ENCODE assay signal across 2 cellular contexts in genomic region chr10:69285699-69286098, GRCh38.
TF ChIP-seq lines count a peak whose summit lies in the region.

No MANE protein-coding gene starts in this region.

TF ChIP-seq in GM23338, 12 proteins besides CTCF, POLR2A, EP300 and RAD21 (continued from another document):
- no peak for TF ChIP-seq REST (IDR thresholded peaks at IDR 0.05; ENCODE audit: unreplicated experiment)
- TF ChIP-seq JUNB (IDR thresholded peaks at IDR 0.05; ENCODE audit: unreplicated experiment) = no peak
- TF ChIP-seq, protein P1, sequence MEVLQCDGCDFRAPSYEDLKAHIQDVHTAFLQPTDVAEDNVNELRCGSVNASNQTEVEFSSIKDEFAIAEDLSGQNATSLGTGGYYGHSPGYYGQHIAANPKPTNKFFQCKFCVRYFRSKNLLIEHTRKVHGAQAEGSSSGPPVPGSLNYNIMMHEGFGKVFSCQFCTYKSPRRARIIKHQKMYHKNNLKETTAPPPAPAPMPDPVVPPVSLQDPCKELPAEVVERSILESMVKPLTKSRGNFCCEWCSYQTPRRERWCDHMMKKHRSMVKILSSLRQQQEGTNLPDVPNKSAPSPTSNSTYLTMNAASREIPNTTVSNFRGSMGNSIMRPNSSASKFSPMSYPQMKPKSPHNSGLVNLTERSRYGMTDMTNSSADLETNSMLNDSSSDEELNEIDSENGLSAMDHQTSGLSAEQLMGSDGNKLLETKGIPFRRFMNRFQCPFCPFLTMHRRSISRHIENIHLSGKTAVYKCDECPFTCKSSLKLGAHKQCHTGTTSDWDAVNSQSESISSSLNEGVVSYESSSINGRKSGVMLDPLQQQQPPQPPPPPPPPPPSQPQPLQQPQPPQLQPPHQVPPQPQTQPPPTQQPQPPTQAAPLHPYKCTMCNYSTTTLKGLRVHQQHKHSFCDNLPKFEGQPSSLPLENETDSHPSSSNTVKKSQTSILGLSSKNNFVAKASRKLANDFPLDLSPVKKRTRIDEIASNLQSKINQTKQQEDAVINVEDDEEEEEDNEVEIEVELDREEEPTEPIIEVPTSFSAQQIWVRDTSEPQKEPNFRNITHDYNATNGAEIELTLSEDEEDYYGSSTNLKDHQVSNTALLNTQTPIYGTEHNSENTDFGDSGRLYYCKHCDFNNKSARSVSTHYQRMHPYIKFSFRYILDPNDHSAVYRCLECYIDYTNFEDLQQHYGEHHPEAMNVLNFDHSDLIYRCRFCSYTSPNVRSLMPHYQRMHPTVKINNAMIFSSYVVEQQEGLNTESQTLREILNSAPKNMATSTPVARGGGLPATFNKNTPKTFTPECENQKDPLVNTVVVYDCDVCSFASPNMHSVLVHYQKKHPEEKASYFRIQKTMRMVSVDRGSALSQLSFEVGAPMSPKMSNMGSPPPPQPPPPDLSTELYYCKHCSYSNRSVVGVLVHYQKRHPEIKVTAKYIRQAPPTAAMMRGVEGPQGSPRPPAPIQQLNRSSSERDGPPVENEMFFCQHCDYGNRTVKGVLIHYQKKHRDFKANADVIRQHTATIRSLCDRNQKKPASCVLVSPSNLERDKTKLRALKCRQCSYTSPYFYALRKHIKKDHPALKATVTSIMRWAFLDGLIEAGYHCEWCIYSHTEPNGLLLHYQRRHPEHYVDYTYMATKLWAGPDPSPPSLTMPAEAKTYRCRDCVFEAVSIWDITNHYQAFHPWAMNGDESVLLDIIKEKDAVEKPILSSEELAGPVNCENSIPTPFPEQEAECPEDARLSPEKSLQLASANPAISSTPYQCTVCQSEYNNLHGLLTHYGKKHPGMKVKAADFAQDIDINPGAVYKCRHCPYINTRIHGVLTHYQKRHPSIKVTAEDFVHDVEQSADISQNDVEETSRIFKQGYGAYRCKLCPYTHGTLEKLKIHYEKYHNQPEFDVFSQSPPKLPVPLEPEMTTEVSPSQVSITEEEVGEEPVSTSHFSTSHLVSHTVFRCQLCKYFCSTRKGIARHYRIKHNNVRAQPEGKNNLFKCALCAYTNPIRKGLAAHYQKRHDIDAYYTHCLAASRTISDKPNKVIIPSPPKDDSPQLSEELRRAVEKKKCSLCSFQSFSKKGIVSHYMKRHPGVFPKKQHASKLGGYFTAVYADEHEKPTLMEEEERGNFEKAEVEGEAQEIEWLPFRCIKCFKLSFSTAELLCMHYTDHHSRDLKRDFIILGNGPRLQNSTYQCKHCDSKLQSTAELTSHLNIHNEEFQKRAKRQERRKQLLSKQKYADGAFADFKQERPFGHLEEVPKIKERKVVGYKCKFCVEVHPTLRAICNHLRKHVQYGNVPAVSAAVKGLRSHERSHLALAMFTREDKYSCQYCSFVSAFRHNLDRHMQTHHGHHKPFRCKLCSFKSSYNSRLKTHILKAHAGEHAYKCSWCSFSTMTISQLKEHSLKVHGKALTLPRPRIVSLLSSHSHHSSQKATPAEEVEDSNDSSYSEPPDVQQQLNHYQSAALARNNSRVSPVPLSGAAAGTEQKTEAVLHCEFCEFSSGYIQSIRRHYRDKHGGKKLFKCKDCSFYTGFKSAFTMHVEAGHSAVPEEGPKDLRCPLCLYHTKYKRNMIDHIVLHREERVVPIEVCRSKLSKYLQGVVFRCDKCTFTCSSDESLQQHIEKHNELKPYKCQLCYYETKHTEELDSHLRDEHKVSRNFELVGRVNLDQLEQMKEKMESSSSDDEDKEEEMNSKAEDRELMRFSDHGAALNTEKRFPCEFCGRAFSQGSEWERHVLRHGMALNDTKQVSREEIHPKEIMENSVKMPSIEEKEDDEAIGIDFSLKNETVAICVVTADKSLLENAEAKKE (CRISPR knock-in tag; IDR thresholded peaks at IDR 0.05) = no peak
- no peak for TF ChIP-seq EZH2 (IDR thresholded peaks at IDR 0.05; ENCODE audit: low read depth, unreplicated experiment)
- TF ChIP-seq POLR2AphosphoS5 (IDR thresholded peaks at IDR 0.05; ENCODE audit: low read depth) = no peak
- TF ChIP-seq NANOG (IDR thresholded peaks at IDR 0.05; ENCODE audit: borderline replicate concordance) = no peak
- TF ChIP-seq ZNF331 (CRISPR knock-in tag; IDR thresholded peaks at IDR 0.05; ENCODE audit: low read depth) = no peak
TF ChIP-seq in GM23338: peak in this region for 0.

TF ChIP-seq in WTC11, 78 proteins besides CTCF, POLR2A, EP300 and RAD21 (continued from another document):
- TF ChIP-seq, protein P2, sequence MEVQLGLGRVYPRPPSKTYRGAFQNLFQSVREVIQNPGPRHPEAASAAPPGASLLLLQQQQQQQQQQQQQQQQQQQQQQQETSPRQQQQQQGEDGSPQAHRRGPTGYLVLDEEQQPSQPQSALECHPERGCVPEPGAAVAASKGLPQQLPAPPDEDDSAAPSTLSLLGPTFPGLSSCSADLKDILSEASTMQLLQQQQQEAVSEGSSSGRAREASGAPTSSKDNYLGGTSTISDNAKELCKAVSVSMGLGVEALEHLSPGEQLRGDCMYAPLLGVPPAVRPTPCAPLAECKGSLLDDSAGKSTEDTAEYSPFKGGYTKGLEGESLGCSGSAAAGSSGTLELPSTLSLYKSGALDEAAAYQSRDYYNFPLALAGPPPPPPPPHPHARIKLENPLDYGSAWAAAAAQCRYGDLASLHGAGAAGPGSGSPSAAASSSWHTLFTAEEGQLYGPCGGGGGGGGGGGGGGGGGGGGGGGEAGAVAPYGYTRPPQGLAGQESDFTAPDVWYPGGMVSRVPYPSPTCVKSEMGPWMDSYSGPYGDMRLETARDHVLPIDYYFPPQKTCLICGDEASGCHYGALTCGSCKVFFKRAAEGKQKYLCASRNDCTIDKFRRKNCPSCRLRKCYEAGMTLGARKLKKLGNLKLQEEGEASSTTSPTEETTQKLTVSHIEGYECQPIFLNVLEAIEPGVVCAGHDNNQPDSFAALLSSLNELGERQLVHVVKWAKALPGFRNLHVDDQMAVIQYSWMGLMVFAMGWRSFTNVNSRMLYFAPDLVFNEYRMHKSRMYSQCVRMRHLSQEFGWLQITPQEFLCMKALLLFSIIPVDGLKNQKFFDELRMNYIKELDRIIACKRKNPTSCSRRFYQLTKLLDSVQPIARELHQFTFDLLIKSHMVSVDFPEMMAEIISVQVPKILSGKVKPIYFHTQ (CRISPR knock-in tag; IDR thresholded peaks at IDR 0.05) = no peak
- TF ChIP-seq IRF2 (CRISPR knock-in tag; IDR thresholded peaks at IDR 0.05; ENCODE audit: borderline replicate concordance, low read depth) = no peak
- no peak for TF ChIP-seq ATF1 (CRISPR knock-in tag; IDR thresholded peaks at IDR 0.05)
- no peak for TF ChIP-seq TEAD4 (CRISPR knock-in tag; IDR thresholded peaks at IDR 0.05)
- TF ChIP-seq ZNF219 (CRISPR knock-in tag; IDR thresholded peaks at IDR 0.05; ENCODE audit: borderline replicate concordance) = no peak
- TF ChIP-seq ATF3 (CRISPR knock-in tag; conservative IDR thresholded peaks at IDR 0.05) = no peak
- no peak for TF ChIP-seq JAZF1 (CRISPR knock-in tag; IDR thresholded peaks at IDR 0.05)
- TF ChIP-seq RORB (CRISPR knock-in tag; IDR thresholded peaks at IDR 0.05) = no peak
- TF ChIP-seq GABPB1 (CRISPR knock-in tag; IDR thresholded peaks at IDR 0.05) = no peak
- TF ChIP-seq FOXP4 (CRISPR knock-in tag; IDR thresholded peaks at IDR 0.05) = no peak
- no peak for TF ChIP-seq KAT7 (CRISPR knock-in tag; IDR thresholded peaks at IDR 0.05; ENCODE audit: borderline replicate concordance)
- TF ChIP-seq ZNF263 (CRISPR knock-in tag; IDR thresholded peaks at IDR 0.05; ENCODE audit: low read depth) = no peak
